In the genomic region with DNA sequence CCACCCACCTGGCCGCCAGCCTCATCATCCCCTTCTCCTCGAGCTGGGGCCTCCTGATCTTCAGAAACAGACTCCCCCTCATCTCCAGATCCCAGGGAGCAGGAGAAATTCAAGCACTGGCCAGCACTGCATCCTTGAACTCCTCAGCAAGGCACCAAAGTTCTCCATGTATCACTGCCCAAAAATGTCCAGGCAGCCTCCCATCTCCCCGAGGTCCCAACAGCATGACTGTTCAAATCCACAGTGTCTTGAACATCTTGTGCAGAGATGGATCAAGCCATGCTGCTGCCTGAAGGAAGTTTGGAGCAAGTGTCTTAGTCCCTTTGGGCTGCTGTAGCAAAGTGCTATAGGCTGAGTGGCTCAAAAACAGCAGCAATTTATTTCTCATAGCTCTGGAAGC, we compare ENCODE assay signal across 20 cellular contexts.
DNase-seq lines count a peak whose midpoint lies in the region; ATAC-seq and TF ChIP-seq lines count a peak whose summit lies in the region.
"Had no signal": no experiment of that assay in that cellular context is flagged by ENCODE, and none has a peak within 500 bp of the region (broad histone marks: within the 10 kb centered on the region; RNA-seq: fewer than 3 reads in every experiment).

No MANE protein-coding gene starts in this region.

- no peak overlapping the region for H3K4me3 ChIP-seq in fibroblast of the aortic adventitia (ENCODE audit: low read depth, low read length)
- H3K4me3 ChIP-seq in neuronal stem cell (ENCODE audit: low read length in 2 of 2) = no peak overlapping the region
- H3K4me3 ChIP-seq: BLaER1 treated with 17β-estradiol and CSF1 and Interleukin-3, amounts not matched to agents 10 nM and 100 nM; GM12878; GM23338 had no signal

- H4K8ac ChIP-seq in neuronal stem cell (ENCODE audit: low read depth, low read length) = peak overlapping the region; percentile 72

- H3K14ac ChIP-seq in neuronal stem cell (ENCODE audit: low read length) = no peak overlapping the region

- H2BK15ac ChIP-seq in neuronal stem cell (ENCODE audit: low read length) = no peak overlapping the region

- no peak overlapping the region for H2BK12ac ChIP-seq in neuronal stem cell (ENCODE audit: low read length)

- no peaks in the 10 kb centered on the region for H3K9me3 ChIP-seq in neuronal stem cell (replicated peaks in 1 of 2; ENCODE audit: control insufficient read depth in 2 of 2, insufficient read depth in 1 of 2, low read depth in 1 of 2, low read length in 2 of 2)
- H3K9me3 ChIP-seq: BE2C; BLaER1 treated with 17β-estradiol and CSF1 and Interleukin-3, amounts not matched to agents 10 nM and 100 nM had no signal

- no peaks in the 10 kb centered on the region for H3K4me1 ChIP-seq in neuronal stem cell (ENCODE audit: control insufficient read depth in 2 of 2, insufficient read depth in 1 of 2, low read depth in 1 of 2, low read length in 2 of 2)
- H3K4me1 ChIP-seq: BE2C; BLaER1 treated with 17β-estradiol and CSF1 and Interleukin-3, amounts not matched to agents 10 nM and 100 nM had no signal

- no peak overlapping the region for H3K9ac ChIP-seq in neuronal stem cell (ENCODE audit: low read depth, low read length, poor library complexity)
- H3K9ac ChIP-seq: BLaER1 treated with 17β-estradiol and CSF1 and Interleukin-3, amounts not matched to agents 10 nM and 100 nM had no signal

- no peak overlapping the region for H2AFZ ChIP-seq in neuronal stem cell (ENCODE audit: low read length)
- H2AFZ ChIP-seq: GM23338 had no signal

- H3K36me3 ChIP-seq in neuronal stem cell (replicated peaks in 1 of 2; ENCODE audit: control insufficient read depth in 2 of 2, insufficient read depth in 2 of 2, low read length in 2 of 2) = no peaks in the 10 kb centered on the region
- H3K36me3 ChIP-seq: BE2C; BLaER1 treated with 17β-estradiol and CSF1 and Interleukin-3, amounts not matched to agents 10 nM and 100 nM had no signal

- no peak overlapping the region for H3K4ac ChIP-seq in neuronal stem cell (ENCODE audit: low read length)

- no CpG with 5 or more reads among the region's 3 CpGs for WGBS in neuronal stem cell (ENCODE audit: extremely low coverage in 2 of 2, insufficient read length in 2 of 2, insufficient replicate concordance in 1 of 2), 2 donors

- no peaks in the 10 kb centered on the region for H3K79me1 ChIP-seq in neuronal stem cell (ENCODE audit: low read depth, low read length)

- no peaks in the 10 kb centered on the region for H3K27me3 ChIP-seq in neuronal stem cell (ENCODE audit: control insufficient read depth in 3 of 3, insufficient read depth in 3 of 3, low read depth in 1 of 3, low read length in 3 of 3)
- H3K27me3 ChIP-seq: BE2C; BLaER1 treated with 17β-estradiol and CSF1 and Interleukin-3, amounts not matched to agents 10 nM and 100 nM had no signal

- H4K91ac ChIP-seq in neuronal stem cell (ENCODE audit: low read depth, low read length, poor library complexity) = no peak overlapping the region

- no peak for DNase-seq in left ventricle myocardium superior
- no peak for DNase-seq in Right ventricle myocardium superior
- peak; percentile 3 for DNase-seq in fibroblast of the aortic adventitia (ENCODE audit: low read depth)
- DNase-seq in neuronal stem cell (ENCODE audit: low spot score) = no peak
- DNase-seq: AML-193; BE2C; CD4-positive, alpha-beta T cell; CD8-positive, alpha-beta memory T cell; DMS 273 treated with DMSO at 0.1 percent for 48 hours; DMS79; EL; GDM1; H9 had no signal

- intact Hi-C loops in left ventricle myocardium superior (cut with micrococcal nuclease) (no loop called here), Right ventricle myocardium superior (cut with DNase I) (no loop called here)

- TF ChIP-seq CTCF in fibroblast of the aortic adventitia (IDR thresholded peaks at IDR 0.05; ENCODE audit: insufficient read depth, low read length) = no peak

- H3K18ac ChIP-seq in neuronal stem cell (ENCODE audit: low read length) = no peak overlapping the region

- ATAC-seq in left ventricle myocardium superior (peak; percentile 42), Right ventricle myocardium superior (ENCODE audit: poor library complexity) (no peak), GM21576 (IDR thresholded peaks at IDR 0.05; ENCODE audit: unreplicated experiment) (no peak), HG02973 (IDR thresholded peaks at IDR 0.05; ENCODE audit: unreplicated experiment) (no peak)
- ATAC-seq: GM12878, GM23338, HCT116 had no signal

- no peak overlapping the region for H3K27ac ChIP-seq in neuronal stem cell (replicated peaks; ENCODE audit: low read length)
- H3K27ac ChIP-seq: 22Rv1; BLaER1 treated with 17β-estradiol and CSF1 and Interleukin-3, amounts not matched to agents 10 nM and 100 nM had no signal

- H3K4me2 ChIP-seq in neuronal stem cell (ENCODE audit: insufficient read depth, low read length, poor library complexity, severe bottlenecking) = no peak overlapping the region
- H3K4me2 ChIP-seq: BLaER1 treated with 17β-estradiol and CSF1 and Interleukin-3, amounts not matched to agents 10 nM and 100 nM; GM23338 had no signal

- H2BK120ac ChIP-seq in neuronal stem cell (ENCODE audit: low read depth, low read length) = no peak overlapping the region

- H3K23ac ChIP-seq in neuronal stem cell (ENCODE audit: low read depth, low read length, poor library complexity) = no peak overlapping the region

- H2AK5ac ChIP-seq in neuronal stem cell (ENCODE audit: low read depth, low read length) = no peak overlapping the region

- no peak overlapping the region for H2BK5ac ChIP-seq in neuronal stem cell (ENCODE audit: low read length)
